ENCODE assay signal across 22 cellular contexts in genomic region chr17:48057626-48058025, GRCh38. TPM values are rescaled to one million over a fixed set of nuclear protein-coding genes. Genes with fewer than 3 reads are reported as not detected.
A peak's percentile ranks its signal among the peaks of the same experiment; 100 is the strongest.
DNase-seq lines count a peak whose midpoint lies in the region; ATAC-seq and TF ChIP-seq lines count a peak whose summit lies in the region.
"Had no signal": no experiment of that assay in that cellular context is flagged by ENCODE, and none has a peak within 500 bp of the region (broad histone marks: within the 10 kb centered on the region; RNA-seq: fewer than 3 reads in every experiment).

No MANE protein-coding gene starts in this region.

- H3K9me3 Mint-ChIP-seq in stimulated activated naive CD8-positive, alpha-beta T cell treated with anti-CD3 and anti-CD28 coated beads, Interleukin-15, Interleukin-2, amounts not matched to agents 100 ng/mL and 50 ng/mL, for 24 hours, result no peaks in the 10 kb centered on the region
- no peaks in the 10 kb centered on the region for H3K9me3 Mint-ChIP-seq in activated CD4-positive, alpha-beta memory T cell treated with anti-CD3 and anti-CD28 coated beads for 36 hours
- no peaks in the 10 kb centered on the region for H3K9me3 Mint-ChIP-seq in memory B cell
- H3K9me3 Mint-ChIP-seq in CD14-positive monocyte, result no peaks in the 10 kb centered on the region
- H3K9me3 Mint-ChIP-seq: CD8-positive, alpha-beta T cell; natural killer cell treated with Interleukin-12 subunit alpha and Interleukin-12 subunit beta and Interleukin-15 and Interleukin-18, amount 100 ng/mL, for 72 hours had no signal

- peaks cover 28 to 68% (median 63%) of the 10 kb centered on the region in 4 donors for H3K36me3 ChIP-seq in sigmoid colon

- no peak for ATAC-seq in stimulated activated naive CD8-positive, alpha-beta T cell treated with anti-CD3 and anti-CD28 coated beads, Interleukin-15, Interleukin-2, amounts not matched to agents 100 U/mL and 50 U/mL, for 24 hours
- ATAC-seq in memory B cell (ENCODE audit: low read depth) (no peak), HG03565 (IDR thresholded peaks at IDR 0.05; ENCODE audit: unreplicated experiment) (no peak)
- ATAC-seq: CD8-positive, alpha-beta T cell; natural killer cell treated with Interleukin-12 subunit alpha and Interleukin-12 subunit beta and Interleukin-15 and Interleukin-18, amount 100 ng/mL, for 72 hours; pancreas; right cardiac atrium had no signal

- H3K4me1 ChIP-seq in sigmoid colon, result peaks cover 0 to 37% (median 33%) of the 10 kb centered on the region in 4 donors

- no peak overlapping the region for H3K27ac ChIP-seq in sigmoid colon
- H3K27ac ChIP-seq: coronary artery, HL-60, pancreas had no signal

- POLR2A ChIA-PET in activated CD4-positive, alpha-beta memory T cell treated with anti-CD3 and anti-CD28 coated beads for 36 hours (lab: Charles Lee), result interaction anchor here (1.2 to 3.9 kb wide), 2 partner anchors 10 to 43 kb away, joined by 3 to 31 read pairs; partner anchors contain the start of gene NFE2L1

- CTCF ChIA-PET in activated CD4-positive, alpha-beta memory T cell treated with anti-CD3 and anti-CD28 coated beads for 36 hours (lab: Charles Lee), result interaction anchor here (0.7 to 4.3 kb wide), 6 partner anchors 16 to 621 kb away, joined by 3 to 25 read pairs (median 4); partner anchors contain the start of gene COPZ2

- H3K4me1 Mint-ChIP-seq in stimulated activated naive CD8-positive, alpha-beta T cell treated with anti-CD3 and anti-CD28 coated beads, Interleukin-15, Interleukin-2, amounts not matched to agents 100 ng/mL and 50 ng/mL, for 24 hours (ENCODE audit: low read depth), result peaks cover 46% of the 10 kb centered on the region
- peaks cover 40% of the 10 kb centered on the region for H3K4me1 Mint-ChIP-seq in activated CD4-positive, alpha-beta memory T cell treated with anti-CD3 and anti-CD28 coated beads for 36 hours (ENCODE audit: low read depth)
- peaks cover 33% of the 10 kb centered on the region for H3K4me1 Mint-ChIP-seq in memory B cell
- H3K4me1 Mint-ChIP-seq in CD14-positive monocyte, result peaks cover 42% of the 10 kb centered on the region

- H3K27ac Mint-ChIP-seq in stimulated activated naive CD8-positive, alpha-beta T cell treated with anti-CD3 and anti-CD28 coated beads, Interleukin-15, Interleukin-2, amounts not matched to agents 100 ng/mL and 50 ng/mL, for 24 hours, result peak overlapping the region; percentile 98
- H3K27ac Mint-ChIP-seq in activated CD4-positive, alpha-beta memory T cell treated with anti-CD3 and anti-CD28 coated beads for 36 hours, result peak overlapping the region; percentile 99
- H3K27ac Mint-ChIP-seq in memory B cell (peak overlapping the region; percentile 92), CD14-positive monocyte (peak overlapping the region in 1 of 7 donors; percentile 6)
- H3K27ac Mint-ChIP-seq: CD8-positive, alpha-beta T cell had no signal

- no peak for TF ChIP-seq EP300 in sigmoid colon (IDR thresholded peaks at IDR 0.05)

- H3K27me3 Mint-ChIP-seq in stimulated activated naive CD8-positive, alpha-beta T cell treated with anti-CD3 and anti-CD28 coated beads, Interleukin-15, Interleukin-2, amounts not matched to agents 100 ng/mL and 50 ng/mL, for 24 hours, result no peaks in the 10 kb centered on the region
- H3K27me3 Mint-ChIP-seq in activated CD4-positive, alpha-beta memory T cell treated with anti-CD3 and anti-CD28 coated beads for 36 hours, result no peaks in the 10 kb centered on the region
- H3K27me3 Mint-ChIP-seq in memory B cell (no peaks in the 10 kb centered on the region), CD14-positive monocyte (ENCODE audit: low read depth in 3 of 3) (no peaks in the 10 kb centered on the region)
- H3K27me3 Mint-ChIP-seq: natural killer cell treated with Interleukin-12 subunit alpha and Interleukin-12 subunit beta and Interleukin-15 and Interleukin-18, amount 100 ng/mL, for 72 hours had no signal

- DNase-seq in stimulated activated naive CD8-positive, alpha-beta T cell treated with anti-CD3 and anti-CD28 coated beads, Interleukin-15, Interleukin-2, amounts not matched to agents 100 U/mL and 50 U/mL, for 24 hours, result no peak
- DNase-seq in activated CD4-positive, alpha-beta memory T cell treated with anti-CD3 and anti-CD28 coated beads for 36 hours, result no peak
- DNase-seq in memory B cell (ENCODE audit: low spot score in 2 of 2) (no peak), sigmoid colon (no peak), CD14-positive monocyte (ENCODE audit: low spot score) (no peak)
- DNase-seq: CD8-positive, alpha-beta T cell; DMS53; H7; IMR-90; midbrain; NCI-H1105 treated with DMSO at 0.1 percent for 48 hours; NCI-H2081; NCI-H345; NCI-H774; pancreas; right cardiac atrium; Right ventricle myocardium superior had no signal

- H3K4me3 ChIP-seq in sigmoid colon, result no peak overlapping the region
- H3K4me3 ChIP-seq: coronary artery, pancreas had no signal

- no peak for TF ChIP-seq CTCF in sigmoid colon (IDR thresholded peaks at IDR 0.05)
- no peak for TF ChIP-seq CTCF in CD14-positive monocyte (IDR thresholded peaks at IDR 0.05)

- H3K4me3 Mint-ChIP-seq in stimulated activated naive CD8-positive, alpha-beta T cell treated with anti-CD3 and anti-CD28 coated beads, Interleukin-15, Interleukin-2, amounts not matched to agents 100 ng/mL and 50 ng/mL, for 24 hours, result no peak overlapping the region
- no peak overlapping the region for H3K4me3 Mint-ChIP-seq in activated CD4-positive, alpha-beta memory T cell treated with anti-CD3 and anti-CD28 coated beads for 36 hours
- H3K4me3 Mint-ChIP-seq in memory B cell, result no peak overlapping the region
- no peak overlapping the region for H3K4me3 Mint-ChIP-seq in CD14-positive monocyte
- H3K4me3 Mint-ChIP-seq: CD8-positive, alpha-beta T cell; natural killer cell treated with Interleukin-12 subunit alpha and Interleukin-12 subunit beta and Interleukin-15 and Interleukin-18, amount 100 ng/mL, for 72 hours had no signal

- TF ChIP-seq POLR2A in sigmoid colon (IDR thresholded peaks at IDR 0.05), result no peak

- H3K36me3 Mint-ChIP-seq in stimulated activated naive CD8-positive, alpha-beta T cell treated with anti-CD3 and anti-CD28 coated beads, Interleukin-15, Interleukin-2, amounts not matched to agents 100 ng/mL and 50 ng/mL, for 24 hours (ENCODE audit: low read depth), result peaks cover 73% of the 10 kb centered on the region
- H3K36me3 Mint-ChIP-seq in activated CD4-positive, alpha-beta memory T cell treated with anti-CD3 and anti-CD28 coated beads for 36 hours, result peaks cover 70% of the 10 kb centered on the region
- peaks cover 37% of the 10 kb centered on the region for H3K36me3 Mint-ChIP-seq in memory B cell
- H3K36me3 Mint-ChIP-seq in CD14-positive monocyte, result peaks cover 85 to 89% of the 10 kb centered on the region in 2 donors

- intact Hi-C loops in activated CD4-positive, alpha-beta memory T cell treated with anti-CD3 and anti-CD28 coated beads for 36 hours (cut with micrococcal nuclease), result no loop called here
- intact Hi-C loops in sigmoid colon (cut with DNase I) (no loop called here), CD14-positive monocyte (cut with micrococcal nuclease) (no loop called here)

- no peaks in the 10 kb centered on the region for H3K27me3 ChIP-seq in sigmoid colon
- H3K27me3 ChIP-seq: pancreas had no signal

- no peaks in the 10 kb centered on the region for H3K9me3 ChIP-seq in sigmoid colon
- H3K9me3 ChIP-seq: pancreas had no signal

- 90% methylated on average over 4 of the region's 4 CpGs for WGBS in sigmoid colon, 2 donors

RNA-seq across cellular contexts. Expression of gene NFE2L1, which starts 9.5 kb away (rescaled TPM):
- 10 to 100 TPM; 82.4 to 84.1 TPM for total RNA-seq in activated CD4-positive, alpha-beta memory T cell treated with anti-CD3 and anti-CD28 coated beads for 36 hours
- total RNA-seq in sigmoid colon, result 100 to 1,000 TPM; 126 to 174 (median 141) TPM
- polyA plus RNA-seq in sigmoid colon, result 100 to 1,000 TPM in 1 of 3 donors, 10 to 100 TPM in 2; 44.4 to 134 (median 61.5) TPM
- polyA plus RNA-seq in CD14-positive monocyte, result 1 to 10 TPM; 2.8 to 7.1 TPM

RNA-seq across cellular contexts. Expression of gene COPZ2, which starts 20.0 kb away (rescaled TPM):
- total RNA-seq in activated CD4-positive, alpha-beta memory T cell treated with anti-CD3 and anti-CD28 coated beads for 36 hours, result 1 to 10 TPM; 4.9 to 6.2 TPM
- total RNA-seq in sigmoid colon, result 10 to 100 TPM; 52.3 to 64.0 (median 58.9) TPM
- polyA plus RNA-seq in sigmoid colon (10 to 100 TPM in 1 of 3 donors, 1 to 10 TPM in 2; 5.5 to 19.2 (median 6.9) TPM), CD14-positive monocyte (10 to 100 TPM in 1 of 2 donors, 1 to 10 TPM in 1; 6.9 to 12.2 TPM)
- total RNA-seq: H7 had no signal

RNA-seq across cellular contexts. Expression of gene CBX1, which starts 43.7 kb away (rescaled TPM):
- 10 to 100 TPM; 55.3 to 56.7 TPM for total RNA-seq in activated CD4-positive, alpha-beta memory T cell treated with anti-CD3 and anti-CD28 coated beads for 36 hours
- total RNA-seq in sigmoid colon, result 10 to 100 TPM; 29.1 to 37.4 (median 32.9) TPM
- polyA plus RNA-seq in sigmoid colon, result 10 to 100 TPM; 26.8 to 36.1 (median 31.8) TPM
- polyA plus RNA-seq in CD14-positive monocyte, result 10 to 100 TPM; 12.5 to 18.2 TPM

RNA-seq across cellular contexts. Expression of gene SNX11, which starts 49.9 kb away (rescaled TPM):
- 10 to 100 TPM; 19.7 to 21.7 TPM for total RNA-seq in activated CD4-positive, alpha-beta memory T cell treated with anti-CD3 and anti-CD28 coated beads for 36 hours
- total RNA-seq in sigmoid colon, result 10 to 100 TPM in 3 of 4 donors, 1 to 10 TPM in 1; 10.0 to 19.3 (median 15.7) TPM
- polyA plus RNA-seq in sigmoid colon (10 to 100 TPM; 22.2 to 27.8 (median 25.2) TPM), CD14-positive monocyte (10 to 100 TPM; 48.4 to 49.3 TPM)

Comparison
In these comparisons a context has a peak if more than half of its experiments do, and no peak if none do; other contexts are left out.
1. RNA of gene COPZ2, which starts 20.0 kb away (total RNA-seq): 52.3 to 64.0 TPM in sigmoid colon; 4.9 to 6.2 TPM in activated CD4-positive, alpha-beta memory T cell treated with anti-CD3 and anti-CD28 coated beads for 36 hours; every median in the first group is over 4 times any median in the second.